17 cellular contexts compared by ENCODE assay signal in genomic region chr3:152155246-152155645, GRCh38.
"Had no signal": no experiment of that assay in that cellular context is flagged by ENCODE, and none has a peak within 500 bp of the region (broad histone marks: within the 10 kb centered on the region; RNA-seq: fewer than 3 reads in every experiment).

No MANE protein-coding gene starts in this region.

- H3K4me1 ChIP-seq: left lung, prostate gland, right lobe of liver, testis had no signal

- H3K36me3 ChIP-seq: left lung, prostate gland, right lobe of liver, stomach had no signal

- H3K36me3 Mint-ChIP-seq: natural killer cell had no signal

- DNase-seq: activated B cell treated with CpG ODN at 0.5 μM for 24 hours; activated CD4-positive, alpha-beta T cell treated with anti-CD3 and anti-CD28 coated beads, Interleukin-2, amount 50 U/mL, for 1 hour; activated naive CD4-positive, alpha-beta T cell treated with Interleukin-2 at 50 U/mL for 16 hours; left lung; mammary epithelial cell; mucosa of descending colon; natural killer cell; right lobe of liver; stimulated activated CD4-positive, alpha-beta T cell treated with anti-CD3 and anti-CD28 coated beads, Interleukin-1b, Interleukin-23, amount 100 ng/mL, for 48 hours; stomach; T-helper 2 cell; testis had no signal

- H3K27ac ChIP-seq: hepatocyte, left lung, prostate gland, right lobe of liver, testis had no signal

- H3K4me1 Mint-ChIP-seq: activated B cell treated with CpG ODN at 0.5 μM for 24 hours, natural killer cell had no signal

- H3K9me3 Mint-ChIP-seq: activated B cell treated with CpG ODN at 0.5 μM for 24 hours, natural killer cell had no signal

- H3K27me3 ChIP-seq: hepatocyte, left lung, right lobe of liver, stomach, testis had no signal

- H3K27ac Mint-ChIP-seq: activated B cell treated with CpG ODN at 0.5 μM for 24 hours, natural killer cell had no signal

- H3K4me2 ChIP-seq: hepatocyte had no signal

- H3K9me3 ChIP-seq: mucosa of descending colon, prostate gland, right lobe of liver, testis had no signal

- H3K4me3 ChIP-seq: hepatocyte, left lung, mucosa of descending colon, prostate gland, right lobe of liver, stomach, testis had no signal

- FAIRE-seq: colon, TTC549 had no signal

- H3K79me2 ChIP-seq: hepatocyte had no signal

- H3K27me3 Mint-ChIP-seq: activated B cell treated with CpG ODN at 0.5 μM for 24 hours had no signal

- ATAC-seq: esophagus mucosa, left lung, mucosa of descending colon, natural killer cell, right lobe of liver had no signal

- H3K4me3 Mint-ChIP-seq: activated B cell treated with CpG ODN at 0.5 μM for 24 hours, natural killer cell had no signal

- H2AFZ ChIP-seq: hepatocyte had no signal
